1 cellular context compared by ENCODE assay signal in genomic region chr9:112170968-112171367, GRCh38.
A peak's percentile ranks its signal among the peaks of the same experiment; 100 is the strongest.
TF ChIP-seq lines count a peak whose summit lies in the region.

No MANE protein-coding gene starts in this region.

TF ChIP-seq in K562, 482 proteins besides CTCF, POLR2A, EP300 and RAD21 (continued from another document and continues in another):
- TF ChIP-seq, protein P1, sequence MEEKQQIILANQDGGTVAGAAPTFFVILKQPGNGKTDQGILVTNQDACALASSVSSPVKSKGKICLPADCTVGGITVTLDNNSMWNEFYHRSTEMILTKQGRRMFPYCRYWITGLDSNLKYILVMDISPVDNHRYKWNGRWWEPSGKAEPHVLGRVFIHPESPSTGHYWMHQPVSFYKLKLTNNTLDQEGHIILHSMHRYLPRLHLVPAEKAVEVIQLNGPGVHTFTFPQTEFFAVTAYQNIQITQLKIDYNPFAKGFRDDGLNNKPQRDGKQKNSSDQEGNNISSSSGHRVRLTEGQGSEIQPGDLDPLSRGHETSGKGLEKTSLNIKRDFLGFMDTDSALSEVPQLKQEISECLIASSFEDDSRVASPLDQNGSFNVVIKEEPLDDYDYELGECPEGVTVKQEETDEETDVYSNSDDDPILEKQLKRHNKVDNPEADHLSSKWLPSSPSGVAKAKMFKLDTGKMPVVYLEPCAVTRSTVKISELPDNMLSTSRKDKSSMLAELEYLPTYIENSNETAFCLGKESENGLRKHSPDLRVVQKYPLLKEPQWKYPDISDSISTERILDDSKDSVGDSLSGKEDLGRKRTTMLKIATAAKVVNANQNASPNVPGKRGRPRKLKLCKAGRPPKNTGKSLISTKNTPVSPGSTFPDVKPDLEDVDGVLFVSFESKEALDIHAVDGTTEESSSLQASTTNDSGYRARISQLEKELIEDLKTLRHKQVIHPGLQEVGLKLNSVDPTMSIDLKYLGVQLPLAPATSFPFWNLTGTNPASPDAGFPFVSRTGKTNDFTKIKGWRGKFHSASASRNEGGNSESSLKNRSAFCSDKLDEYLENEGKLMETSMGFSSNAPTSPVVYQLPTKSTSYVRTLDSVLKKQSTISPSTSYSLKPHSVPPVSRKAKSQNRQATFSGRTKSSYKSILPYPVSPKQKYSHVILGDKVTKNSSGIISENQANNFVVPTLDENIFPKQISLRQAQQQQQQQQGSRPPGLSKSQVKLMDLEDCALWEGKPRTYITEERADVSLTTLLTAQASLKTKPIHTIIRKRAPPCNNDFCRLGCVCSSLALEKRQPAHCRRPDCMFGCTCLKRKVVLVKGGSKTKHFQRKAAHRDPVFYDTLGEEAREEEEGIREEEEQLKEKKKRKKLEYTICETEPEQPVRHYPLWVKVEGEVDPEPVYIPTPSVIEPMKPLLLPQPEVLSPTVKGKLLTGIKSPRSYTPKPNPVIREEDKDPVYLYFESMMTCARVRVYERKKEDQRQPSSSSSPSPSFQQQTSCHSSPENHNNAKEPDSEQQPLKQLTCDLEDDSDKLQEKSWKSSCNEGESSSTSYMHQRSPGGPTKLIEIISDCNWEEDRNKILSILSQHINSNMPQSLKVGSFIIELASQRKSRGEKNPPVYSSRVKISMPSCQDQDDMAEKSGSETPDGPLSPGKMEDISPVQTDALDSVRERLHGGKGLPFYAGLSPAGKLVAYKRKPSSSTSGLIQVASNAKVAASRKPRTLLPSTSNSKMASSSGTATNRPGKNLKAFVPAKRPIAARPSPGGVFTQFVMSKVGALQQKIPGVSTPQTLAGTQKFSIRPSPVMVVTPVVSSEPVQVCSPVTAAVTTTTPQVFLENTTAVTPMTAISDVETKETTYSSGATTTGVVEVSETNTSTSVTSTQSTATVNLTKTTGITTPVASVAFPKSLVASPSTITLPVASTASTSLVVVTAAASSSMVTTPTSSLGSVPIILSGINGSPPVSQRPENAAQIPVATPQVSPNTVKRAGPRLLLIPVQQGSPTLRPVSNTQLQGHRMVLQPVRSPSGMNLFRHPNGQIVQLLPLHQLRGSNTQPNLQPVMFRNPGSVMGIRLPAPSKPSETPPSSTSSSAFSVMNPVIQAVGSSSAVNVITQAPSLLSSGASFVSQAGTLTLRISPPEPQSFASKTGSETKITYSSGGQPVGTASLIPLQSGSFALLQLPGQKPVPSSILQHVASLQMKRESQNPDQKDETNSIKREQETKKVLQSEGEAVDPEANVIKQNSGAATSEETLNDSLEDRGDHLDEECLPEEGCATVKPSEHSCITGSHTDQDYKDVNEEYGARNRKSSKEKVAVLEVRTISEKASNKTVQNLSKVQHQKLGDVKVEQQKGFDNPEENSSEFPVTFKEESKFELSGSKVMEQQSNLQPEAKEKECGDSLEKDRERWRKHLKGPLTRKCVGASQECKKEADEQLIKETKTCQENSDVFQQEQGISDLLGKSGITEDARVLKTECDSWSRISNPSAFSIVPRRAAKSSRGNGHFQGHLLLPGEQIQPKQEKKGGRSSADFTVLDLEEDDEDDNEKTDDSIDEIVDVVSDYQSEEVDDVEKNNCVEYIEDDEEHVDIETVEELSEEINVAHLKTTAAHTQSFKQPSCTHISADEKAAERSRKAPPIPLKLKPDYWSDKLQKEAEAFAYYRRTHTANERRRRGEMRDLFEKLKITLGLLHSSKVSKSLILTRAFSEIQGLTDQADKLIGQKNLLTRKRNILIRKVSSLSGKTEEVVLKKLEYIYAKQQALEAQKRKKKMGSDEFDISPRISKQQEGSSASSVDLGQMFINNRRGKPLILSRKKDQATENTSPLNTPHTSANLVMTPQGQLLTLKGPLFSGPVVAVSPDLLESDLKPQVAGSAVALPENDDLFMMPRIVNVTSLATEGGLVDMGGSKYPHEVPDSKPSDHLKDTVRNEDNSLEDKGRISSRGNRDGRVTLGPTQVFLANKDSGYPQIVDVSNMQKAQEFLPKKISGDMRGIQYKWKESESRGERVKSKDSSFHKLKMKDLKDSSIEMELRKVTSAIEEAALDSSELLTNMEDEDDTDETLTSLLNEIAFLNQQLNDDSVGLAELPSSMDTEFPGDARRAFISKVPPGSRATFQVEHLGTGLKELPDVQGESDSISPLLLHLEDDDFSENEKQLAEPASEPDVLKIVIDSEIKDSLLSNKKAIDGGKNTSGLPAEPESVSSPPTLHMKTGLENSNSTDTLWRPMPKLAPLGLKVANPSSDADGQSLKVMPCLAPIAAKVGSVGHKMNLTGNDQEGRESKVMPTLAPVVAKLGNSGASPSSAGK (IDR thresholded peaks at IDR 0.05), result no peak
- TF ChIP-seq ZKSCAN8 (CRISPR knock-in tag; IDR thresholded peaks at IDR 0.05), result no peak
- 0 out of 4 replicates have a peak, but pooled peaks of 1 of the 2 experiments have one; percentile 49 for TF ChIP-seq TEAD1 (CRISPR knock-in tag; IDR thresholded peaks at IDR 0.05)
- no peak for TF ChIP-seq CHD2 (IDR thresholded peaks at IDR 0.05; ENCODE audit: low read depth, low read length)
- TF ChIP-seq, protein P2, sequence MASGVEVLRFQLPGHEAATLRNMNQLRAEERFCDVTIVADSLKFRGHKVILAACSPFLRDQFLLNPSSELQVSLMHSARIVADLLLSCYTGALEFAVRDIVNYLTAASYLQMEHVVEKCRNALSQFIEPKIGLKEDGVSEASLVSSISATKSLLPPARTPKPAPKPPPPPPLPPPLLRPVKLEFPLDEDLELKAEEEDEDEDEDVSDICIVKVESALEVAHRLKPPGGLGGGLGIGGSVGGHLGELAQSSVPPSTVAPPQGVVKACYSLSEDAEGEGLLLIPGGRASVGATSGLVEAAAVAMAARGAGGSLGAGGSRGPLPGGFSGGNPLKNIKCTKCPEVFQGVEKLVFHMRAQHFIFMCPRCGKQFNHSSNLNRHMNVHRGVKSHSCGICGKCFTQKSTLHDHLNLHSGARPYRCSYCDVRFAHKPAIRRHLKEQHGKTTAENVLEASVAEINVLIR (CRISPR knock-in tag; IDR thresholded peaks at IDR 0.05), result no peak
- TF ChIP-seq, protein P3, sequence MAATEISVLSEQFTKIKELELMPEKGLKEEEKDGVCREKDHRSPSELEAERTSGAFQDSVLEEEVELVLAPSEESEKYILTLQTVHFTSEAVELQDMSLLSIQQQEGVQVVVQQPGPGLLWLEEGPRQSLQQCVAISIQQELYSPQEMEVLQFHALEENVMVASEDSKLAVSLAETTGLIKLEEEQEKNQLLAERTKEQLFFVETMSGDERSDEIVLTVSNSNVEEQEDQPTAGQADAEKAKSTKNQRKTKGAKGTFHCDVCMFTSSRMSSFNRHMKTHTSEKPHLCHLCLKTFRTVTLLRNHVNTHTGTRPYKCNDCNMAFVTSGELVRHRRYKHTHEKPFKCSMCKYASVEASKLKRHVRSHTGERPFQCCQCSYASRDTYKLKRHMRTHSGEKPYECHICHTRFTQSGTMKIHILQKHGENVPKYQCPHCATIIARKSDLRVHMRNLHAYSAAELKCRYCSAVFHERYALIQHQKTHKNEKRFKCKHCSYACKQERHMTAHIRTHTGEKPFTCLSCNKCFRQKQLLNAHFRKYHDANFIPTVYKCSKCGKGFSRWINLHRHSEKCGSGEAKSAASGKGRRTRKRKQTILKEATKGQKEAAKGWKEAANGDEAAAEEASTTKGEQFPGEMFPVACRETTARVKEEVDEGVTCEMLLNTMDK (IDR thresholded peaks at IDR 0.05; ENCODE audit: borderline replicate concordance, insufficient read depth, low read depth, low read length, poor library complexity, severe bottlenecking), result no peak
- TF ChIP-seq PRMT5 (CRISPR knock-in tag; IDR thresholded peaks at IDR 0.05), result no peak
- no peak for TF ChIP-seq PHF21A (IDR thresholded peaks at IDR 0.05; ENCODE audit: borderline replicate concordance, low read depth)
- no peak for TF ChIP-seq OTX1 (CRISPR knock-in tag; IDR thresholded peaks at IDR 0.05)
- TF ChIP-seq CEBPB (tag; IDR thresholded peaks at IDR 0.05), result peak; percentile 68
- TF ChIP-seq RBM14 (IDR thresholded peaks at IDR 0.05; ENCODE audit: borderline replicate concordance, insufficient read depth, low read depth, low read length), result no peak
- TF ChIP-seq ZNF639 (CRISPR knock-in tag; conservative IDR thresholded peaks at IDR 0.05 in 1 of 2, IDR thresholded peaks at IDR 0.05 in 1 of 2), result no peak
- no peak for TF ChIP-seq KLF13 (tag; IDR thresholded peaks at IDR 0.05; ENCODE audit: borderline replicate concordance, low read depth)
- no peak for TF ChIP-seq ATF3 (IDR thresholded peaks at IDR 0.05)
- no peak for TF ChIP-seq ATF3 (CRISPR knock-in tag; conservative IDR thresholded peaks at IDR 0.05)
- no peak for TF ChIP-seq POLR3A (IDR thresholded peaks at IDR 0.05; ENCODE audit: borderline replicate concordance, extremely low read depth, insufficient read depth, insufficient read length)
- TF ChIP-seq E2F8 (IDR thresholded peaks at IDR 0.05; ENCODE audit: low read depth, partially characterized antibody), result no peak
- TF ChIP-seq ZNF766 (CRISPR knock-in tag; conservative IDR thresholded peaks at IDR 0.05), result no peak
- no peak for TF ChIP-seq ARHGAP35 (IDR thresholded peaks at IDR 0.05; ENCODE audit: partially characterized antibody)
- no peak for TF ChIP-seq SRSF1 (IDR thresholded peaks at IDR 0.05; ENCODE audit: low read depth, low read length)
- TF ChIP-seq ZNF584 (CRISPR knock-in tag; IDR thresholded peaks at IDR 0.05; ENCODE audit: low read depth), result no peak
- TF ChIP-seq MBD2 (IDR thresholded peaks at IDR 0.05; ENCODE audit: borderline replicate concordance, low read depth), result 0 out of 2 replicates have a peak, but pooled peaks have one; percentile 22
- TF ChIP-seq SMAD4 (CRISPR knock-in tag; conservative IDR thresholded peaks at IDR 0.05), result peak; percentile 73
- no peak for TF ChIP-seq ZNF165 (CRISPR knock-in tag; IDR thresholded peaks at IDR 0.05; ENCODE audit: borderline replicate concordance)
- TF ChIP-seq, protein P4, sequence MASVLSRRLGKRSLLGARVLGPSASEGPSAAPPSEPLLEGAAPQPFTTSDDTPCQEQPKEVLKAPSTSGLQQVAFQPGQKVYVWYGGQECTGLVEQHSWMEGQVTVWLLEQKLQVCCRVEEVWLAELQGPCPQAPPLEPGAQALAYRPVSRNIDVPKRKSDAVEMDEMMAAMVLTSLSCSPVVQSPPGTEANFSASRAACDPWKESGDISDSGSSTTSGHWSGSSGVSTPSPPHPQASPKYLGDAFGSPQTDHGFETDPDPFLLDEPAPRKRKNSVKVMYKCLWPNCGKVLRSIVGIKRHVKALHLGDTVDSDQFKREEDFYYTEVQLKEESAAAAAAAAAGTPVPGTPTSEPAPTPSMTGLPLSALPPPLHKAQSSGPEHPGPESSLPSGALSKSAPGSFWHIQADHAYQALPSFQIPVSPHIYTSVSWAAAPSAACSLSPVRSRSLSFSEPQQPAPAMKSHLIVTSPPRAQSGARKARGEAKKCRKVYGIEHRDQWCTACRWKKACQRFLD (CRISPR knock-in tag; IDR thresholded peaks at IDR 0.05), result no peak
- TF ChIP-seq ZNF12 (CRISPR knock-in tag; IDR thresholded peaks at IDR 0.05), result no peak
- peak; percentile 41 for TF ChIP-seq ATF7 (IDR thresholded peaks at IDR 0.05)
- no peak for TF ChIP-seq FOXK1 (CRISPR knock-in tag; IDR thresholded peaks at IDR 0.05; ENCODE audit: borderline replicate concordance)
- TF ChIP-seq KLF6 (CRISPR knock-in tag; IDR thresholded peaks at IDR 0.05; ENCODE audit: borderline replicate concordance), result no peak
- TF ChIP-seq CBFA2T3 (IDR thresholded peaks at IDR 0.05), result peak; percentile 88
- TF ChIP-seq, protein P5, sequence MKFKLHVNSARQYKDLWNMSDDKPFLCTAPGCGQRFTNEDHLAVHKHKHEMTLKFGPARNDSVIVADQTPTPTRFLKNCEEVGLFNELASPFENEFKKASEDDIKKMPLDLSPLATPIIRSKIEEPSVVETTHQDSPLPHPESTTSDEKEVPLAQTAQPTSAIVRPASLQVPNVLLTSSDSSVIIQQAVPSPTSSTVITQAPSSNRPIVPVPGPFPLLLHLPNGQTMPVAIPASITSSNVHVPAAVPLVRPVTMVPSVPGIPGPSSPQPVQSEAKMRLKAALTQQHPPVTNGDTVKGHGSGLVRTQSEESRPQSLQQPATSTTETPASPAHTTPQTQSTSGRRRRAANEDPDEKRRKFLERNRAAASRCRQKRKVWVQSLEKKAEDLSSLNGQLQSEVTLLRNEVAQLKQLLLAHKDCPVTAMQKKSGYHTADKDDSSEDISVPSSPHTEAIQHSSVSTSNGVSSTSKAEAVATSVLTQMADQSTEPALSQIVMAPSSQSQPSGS (CRISPR knock-in tag; IDR thresholded peaks at IDR 0.05), result no peak
